10 cellular contexts compared by ENCODE assay signal in the genomic region with DNA sequence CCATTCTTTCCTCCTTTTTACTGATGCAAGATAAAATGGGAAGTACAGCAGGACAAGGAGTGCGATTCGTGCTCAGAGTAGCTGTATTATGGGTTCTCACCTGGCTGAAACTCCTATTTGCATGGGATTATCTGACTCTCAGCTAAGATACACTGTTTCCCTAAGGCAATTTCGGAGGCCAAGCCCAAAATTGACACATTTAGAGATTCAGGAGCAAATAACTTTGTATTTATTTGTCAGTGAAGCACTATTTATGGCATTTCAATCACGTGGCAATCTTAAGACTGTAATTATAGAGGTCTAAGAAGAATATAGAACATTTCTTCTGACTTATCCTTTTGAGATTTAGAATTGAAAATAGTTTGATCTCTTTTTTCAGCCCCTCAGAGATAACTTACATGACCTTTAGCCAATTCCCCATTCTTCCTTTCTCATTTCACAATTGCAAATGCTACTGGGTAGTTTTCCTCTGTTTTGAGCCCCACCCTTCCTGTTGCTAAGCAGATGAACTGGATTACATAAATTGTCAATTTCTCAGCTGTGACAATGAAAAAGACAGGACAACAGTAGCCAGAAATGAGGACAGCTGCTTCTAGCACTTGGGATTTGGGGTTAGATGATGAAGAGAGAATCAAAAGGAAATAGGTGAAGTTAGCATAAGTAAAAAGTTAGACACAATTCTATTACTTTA.
DNase-seq lines count a peak whose midpoint lies in the region; TF ChIP-seq lines count a peak whose summit lies in the region.
"Had no signal": no experiment of that assay in that cellular context is flagged by ENCODE, and none has a peak within 500 bp of the region (broad histone marks: within the 10 kb centered on the region; RNA-seq: fewer than 3 reads in every experiment).

No MANE protein-coding gene starts in this region.

- no peaks in the 10 kb centered on the region for H3K9me3 ChIP-seq in endodermal cell (ENCODE audit: control insufficient read depth, low read length)
- H3K9me3 ChIP-seq in neutrophil: no peaks in the 10 kb centered on the region

- H3K27ac ChIP-seq in endodermal cell (ENCODE audit: low read depth, low read length): no peak overlapping the region
- peak overlapping the region; percentile 62 for H3K27ac ChIP-seq in neutrophil

- H3K9ac ChIP-seq in endodermal cell (ENCODE audit: extremely low read depth, low read length, poor library complexity, severe bottlenecking): no peak overlapping the region

- peaks cover 22% of the 10 kb centered on the region for H3K4me1 ChIP-seq in endodermal cell (ENCODE audit: control insufficient read depth, insufficient read depth, low read length)
- H3K4me1 ChIP-seq in neutrophil (ENCODE audit: control insufficient read depth in 1 of 2, insufficient read depth in 1 of 2, low read depth in 1 of 2, low read length in 1 of 2): peaks cover 25 to 29% of the 10 kb centered on the region in 2 experiments

- no peak for TF ChIP-seq CTCF in endodermal cell (conservative IDR thresholded peaks at IDR 0.05)
- TF ChIP-seq CTCF in neutrophil (IDR thresholded peaks at IDR 0.05): no peak

- H3K36me3 Mint-ChIP-seq in endodermal cell (ENCODE audit: low read depth): no peaks in the 10 kb centered on the region
- H3K36me3 Mint-ChIP-seq: activated CD4-positive, alpha-beta memory T cell treated with anti-CD3 and anti-CD28 coated beads for 36 hours had no signal

- H3K27me3 ChIP-seq in endodermal cell (ENCODE audit: control insufficient read depth, insufficient read depth, low read length, poor library complexity, severe bottlenecking) (no peaks in the 10 kb centered on the region), neutrophil (no peaks in the 10 kb centered on the region)

- in situ Hi-C loops in G401 (cut with HindIII; ENCODE audit: low sequenced_read_pairs): no loop called here

- H3K4me1 Mint-ChIP-seq in endodermal cell: peaks cover 59% of the 10 kb centered on the region

- H3K27me3 Mint-ChIP-seq in endodermal cell (ENCODE audit: insufficient read depth): no peaks in the 10 kb centered on the region
- H3K27me3 Mint-ChIP-seq: activated CD4-positive, alpha-beta memory T cell treated with anti-CD3 and anti-CD28 coated beads for 36 hours had no signal

- peak overlapping the region; percentile 32 for H3K27ac Mint-ChIP-seq in endodermal cell
- H3K27ac Mint-ChIP-seq: activated CD4-positive, alpha-beta memory T cell treated with anti-CD3 and anti-CD28 coated beads for 36 hours had no signal

- DNase-seq in GM04503 (ENCODE audit: low read depth) (peak; percentile 23), NCI-H69 (lab: John Stamatoyannopoulos, UW) (peak; percentile 51), endodermal cell (no peak), midbrain (lab: John Stamatoyannopoulos, UW) (no peak), G401 (ENCODE audit: low spot score) (no peak), dermis blood vessel endothelial cell (no peak)
- DNase-seq: activated CD4-positive, alpha-beta memory T cell treated with anti-CD3 and anti-CD28 coated beads for 36 hours; COR-L47; SW 1271 had no signal

- no peak overlapping the region for H3K4me3 Mint-ChIP-seq in endodermal cell
- H3K4me3 Mint-ChIP-seq: activated CD4-positive, alpha-beta memory T cell treated with anti-CD3 and anti-CD28 coated beads for 36 hours had no signal

- no peaks in the 10 kb centered on the region for H3K9me3 Mint-ChIP-seq in endodermal cell
- H3K9me3 Mint-ChIP-seq: activated CD4-positive, alpha-beta memory T cell treated with anti-CD3 and anti-CD28 coated beads for 36 hours had no signal

- H3K36me3 ChIP-seq in endodermal cell (ENCODE audit: control insufficient read depth, insufficient read depth, low read length) (no peaks in the 10 kb centered on the region), neutrophil (no peaks in the 10 kb centered on the region)

- no peak overlapping the region for H3K4me3 ChIP-seq in endodermal cell (ENCODE audit: low read length)
- H3K4me3 ChIP-seq in neutrophil (ENCODE audit: low read depth in 1 of 2, low read length in 1 of 2): no peak overlapping the region

- whole genome bisulfite sequencing in endodermal cell (ENCODE audit: insufficient coverage in 1 of 2, insufficient read length in 1 of 2), 2 experiments: 77 to 83% methylated on average over 4 of the region's 4 CpGs

Comparison
In these comparisons a context has a peak if more than half of its experiments do, and no peak if none do; other contexts are left out.
1. DNase-seq: peak in GM04503 (single experiment) and NCI-H69 (single experiment); none in endodermal cell (single experiment), midbrain (single experiment), G401 (single experiment) and dermis blood vessel endothelial cell (single experiment).